In the genomic region with DNA sequence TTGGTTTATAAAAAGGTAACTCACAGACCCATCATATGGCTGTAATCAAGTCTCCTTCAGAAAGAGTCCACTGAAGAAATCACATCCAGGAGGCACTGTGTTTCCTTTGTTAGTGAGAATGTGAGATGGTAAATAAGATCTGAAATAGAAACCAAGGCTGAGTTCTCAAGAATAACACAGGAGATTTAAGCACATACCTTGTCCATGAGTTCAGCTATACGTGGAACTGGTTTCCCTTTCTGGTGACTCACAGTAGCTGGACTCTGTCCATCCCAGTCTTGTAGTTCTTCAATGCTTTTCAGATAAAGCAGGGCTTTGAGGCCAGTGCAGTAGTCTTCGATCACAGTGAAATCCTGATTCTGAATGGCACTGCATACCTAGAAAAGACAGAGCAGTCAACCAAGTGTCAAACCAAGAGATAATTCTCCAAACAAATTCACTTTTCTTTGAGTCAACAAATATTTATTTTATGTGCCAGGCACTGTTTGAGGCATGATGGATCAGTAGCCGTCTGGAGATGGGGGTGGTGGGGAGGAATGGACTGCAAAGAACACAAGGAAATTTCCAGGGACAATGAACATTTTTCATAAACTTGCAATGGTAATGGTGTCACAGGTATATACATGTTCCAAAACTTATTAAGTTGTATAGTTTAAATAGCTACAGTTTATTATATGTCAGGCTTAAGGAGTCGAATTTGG, we compare ENCODE assay signal across 15 cellular contexts.
A peak's percentile ranks its signal among the peaks of the same experiment; 100 is the strongest.
DNase-seq lines count a peak whose midpoint lies in the region; ATAC-seq, FAIRE-seq and TF ChIP-seq lines count a peak whose summit lies in the region.
"Had no signal": no experiment of that assay in that cellular context is flagged by ENCODE, and none has a peak within 500 bp of the region (broad histone marks: within the 10 kb centered on the region; RNA-seq: fewer than 3 reads in every experiment).

No MANE protein-coding gene starts in this region.

- H3K9ac ChIP-seq in astrocyte (ENCODE audit: low read length), result peak overlapping the region; percentile 69

- H4K20me1 ChIP-seq in astrocyte (ENCODE audit: insufficient read depth, low read length), result no peaks in the 10 kb centered on the region

- TF ChIP-seq CTCF in astrocyte (IDR thresholded peaks at IDR 0.05; ENCODE audit: insufficient read depth, low read depth, low read length), result peak; percentile 23

- DNase-seq in SIG-M5 treated with dmso at 0.1 percent for 504 hours (lab: John Stamatoyannopoulos, UW; ENCODE audit: unreplicated experiment) (peak; percentile 30), SIG-M5 (lab: John Stamatoyannopoulos, UW) (no peak), astrocyte (ENCODE audit: low read depth) (peak; percentile 98), islet precursor cell (peak; percentile 81), ureter (ENCODE audit: low spot score) (peak; percentile 44)
- DNase-seq in activated T-cell treated with anti-CD3 and anti-CD28 coated beads, Interleukin-2, amount 50 U/mL, for 72 hours, result no peak
- DNase-seq in stimulated activated CD4-positive, alpha-beta T cell treated with anti-CD3 and anti-CD28 coated beads, Interleukin-15, amount 100 ng/mL, for 24 hours, result no peak
- DNase-seq: effector memory CD4-positive, alpha-beta T cell; H9; NCI-H446; stimulated activated CD4-positive, alpha-beta T cell treated with anti-CD3 and anti-CD28 coated beads, Interleukin-2, amount 100 ng/mL, for 48 hours had no signal

- no peak overlapping the region for H3K4me3 Mint-ChIP-seq in astrocyte (ENCODE audit: unreplicated experiment)
- H3K4me3 Mint-ChIP-seq in activated T-cell treated with anti-CD3 and anti-CD28 coated beads, Interleukin-2, amount 50 U/mL, for 72 hours, result no peak overlapping the region
- H3K4me3 Mint-ChIP-seq: activated T-helper 1 cell treated with anti-CD3 and anti-CD28 coated beads, Interleukin-12 subunit alpha, Interleukin-12 subunit beta, Interleukin-2, Interleukin-4 antibody, amounts not matched to agents 30 ng/mL and 10 ng/mL and 1 ng/mL, durations not matched to agents 14 hours and 24 hours and 36 hours; H9 had no signal

- peak overlapping the region; percentile 96 for H3K27ac Mint-ChIP-seq in astrocyte (ENCODE audit: unreplicated experiment)
- no peak overlapping the region for H3K27ac Mint-ChIP-seq in activated T-cell treated with anti-CD3 and anti-CD28 coated beads, Interleukin-2, amount 50 U/mL, for 72 hours
- H3K27ac Mint-ChIP-seq: activated T-helper 1 cell treated with anti-CD3 and anti-CD28 coated beads, Interleukin-12 subunit alpha, Interleukin-12 subunit beta, Interleukin-2, Interleukin-4 antibody, amounts not matched to agents 30 ng/mL and 10 ng/mL and 1 ng/mL, durations not matched to agents 14 hours and 24 hours and 36 hours; H9 had no signal

- H3K36me3 Mint-ChIP-seq in astrocyte (ENCODE audit: low read depth, unreplicated experiment), result no peaks in the 10 kb centered on the region
- no peaks in the 10 kb centered on the region for H3K36me3 Mint-ChIP-seq in activated T-cell treated with anti-CD3 and anti-CD28 coated beads, Interleukin-2, amount 50 U/mL, for 72 hours (ENCODE audit: insufficient read depth in 2 of 2)

- H3K9me3 ChIP-seq in astrocyte (ENCODE audit: insufficient read depth, low read depth, low read length), result no peaks in the 10 kb centered on the region
- H3K9me3 ChIP-seq: tibial nerve had no signal

- no peaks in the 10 kb centered on the region for H3K27me3 ChIP-seq in astrocyte (ENCODE audit: insufficient read depth, low read length)
- H3K27me3 ChIP-seq: tibial nerve had no signal

- H2AFZ ChIP-seq in astrocyte (ENCODE audit: low read depth, low read length), result peak overlapping the region; percentile 16

- ATAC-seq in GM21717 (IDR thresholded peaks at IDR 0.05; ENCODE audit: unreplicated experiment), result no peak
- ATAC-seq in activated T-cell treated with anti-CD3 and anti-CD28 coated beads, Interleukin-2, amount 50 U/mL, for 72 hours (replicated peaks in 1 of 2), result no peak

- H3K79me2 ChIP-seq in astrocyte (ENCODE audit: insufficient read depth, low read length), result no peaks in the 10 kb centered on the region

- H3K4me3 ChIP-seq in astrocyte (ENCODE audit: insufficient read depth, low read depth, low read length), result peak overlapping the region; percentile 29
- H3K4me3 ChIP-seq: tibial nerve had no signal

- peaks cover 21% of the 10 kb centered on the region for H3K4me1 ChIP-seq in astrocyte (ENCODE audit: insufficient read depth, low read length)
- H3K4me1 ChIP-seq: tibial nerve had no signal

- peak; percentile 100 for FAIRE-seq in astrocyte (lab: Jason Lieb, UNC)
- FAIRE-seq: A204.1 had no signal

- no peaks in the 10 kb centered on the region for H3K27me3 Mint-ChIP-seq in astrocyte (ENCODE audit: low read depth, unreplicated experiment)
- H3K27me3 Mint-ChIP-seq in activated T-cell treated with anti-CD3 and anti-CD28 coated beads, Interleukin-2, amount 50 U/mL, for 72 hours (ENCODE audit: low read depth), result no peaks in the 10 kb centered on the region

- peak overlapping the region; percentile 77 for H3K4me2 ChIP-seq in astrocyte (ENCODE audit: low read length)

- H3K9me3 Mint-ChIP-seq in astrocyte (ENCODE audit: unreplicated experiment), result no peaks in the 10 kb centered on the region
- H3K9me3 Mint-ChIP-seq in activated T-cell treated with anti-CD3 and anti-CD28 coated beads, Interleukin-2, amount 50 U/mL, for 72 hours, result no peaks in the 10 kb centered on the region
- H3K9me3 Mint-ChIP-seq: activated T-helper 1 cell treated with anti-CD3 and anti-CD28 coated beads, Interleukin-12 subunit alpha, Interleukin-12 subunit beta, Interleukin-2, Interleukin-4 antibody, amounts not matched to agents 30 ng/mL and 10 ng/mL and 1 ng/mL, durations not matched to agents 14 hours and 24 hours and 36 hours; H9 had no signal

- no peaks in the 10 kb centered on the region for H3K36me3 ChIP-seq in astrocyte (ENCODE audit: insufficient read depth, low read length)

- peaks cover 29% of the 10 kb centered on the region for H3K4me1 Mint-ChIP-seq in astrocyte (ENCODE audit: low read depth, unreplicated experiment)
- no peaks in the 10 kb centered on the region for H3K4me1 Mint-ChIP-seq in activated T-cell treated with anti-CD3 and anti-CD28 coated beads, Interleukin-2, amount 50 U/mL, for 72 hours (ENCODE audit: low read depth)

- H3K27ac ChIP-seq in astrocyte (ENCODE audit: low read depth, low read length), result peak overlapping the region; percentile 85
- H3K27ac ChIP-seq: tibial nerve had no signal

Comparison
In these comparisons a context has a peak if more than half of its experiments do, and no peak if none do; other contexts are left out.
1. DNase-seq: peak in SIG-M5 treated with dmso at 0.1 percent for 504 hours (single experiment), astrocyte (single experiment), islet precursor cell (single experiment) and ureter (single experiment); none in SIG-M5 (single experiment), activated T-cell treated with anti-CD3 and anti-CD28 coated beads, Interleukin-2, amount 50 U/mL, for 72 hours (0 of 2) and stimulated activated CD4-positive, alpha-beta T cell treated with anti-CD3 and anti-CD28 coated beads, Interleukin-15, amount 100 ng/mL, for 24 hours (single experiment).